Comparison of ENCODE assay signal across 1 cellular context in genomic region chr2:10488142-10488541, GRCh38.
A peak's percentile ranks its signal among the peaks of the same experiment; 100 is the strongest.
TF ChIP-seq lines count a peak whose summit lies in the region.

No MANE protein-coding gene starts in this region.

TF ChIP-seq in HepG2, 621 proteins besides CTCF, POLR2A, EP300 and RAD21:
- TF ChIP-seq ZKSCAN5 (CRISPR knock-in tag; IDR thresholded peaks at IDR 0.05) = peak; percentile 89
TF ChIP-seq in HepG2: peak in this region for 1; not testable (repeated sequence) for 620.
